8 cellular contexts compared by ENCODE assay signal in genomic region chr10:80500572-80501380, GRCh38. TPM values are rescaled to one million over a fixed set of nuclear protein-coding genes. Genes with fewer than 3 reads are reported as not detected.
A peak's percentile ranks its signal among the peaks of the same experiment; 100 is the strongest.
DNase-seq lines count a peak whose midpoint lies in the region; ATAC-seq, FAIRE-seq and TF ChIP-seq lines count a peak whose summit lies in the region.

No MANE protein-coding gene starts in this region.

- no peak for TF ChIP-seq POLR2A in GM12892 (IDR thresholded peaks at IDR 0.05; ENCODE audit: low read depth, low read length)

- peak; percentile 80 for ATAC-seq in GM18502 (IDR thresholded peaks at IDR 0.05; ENCODE audit: poor library complexity, unreplicated experiment)
- ATAC-seq in HG02840 (IDR thresholded peaks at IDR 0.05; ENCODE audit: low FRiP score, unreplicated experiment) = peak; percentile 61

- peak; percentile 55 for DNase-seq in activated T-cell treated with anti-CD3 and anti-CD28 coated beads, Interleukin-2, amount 50 U/mL, for 1 hour
- DNase-seq in glutamatergic neuron = peak; percentile 49
- peak; percentile 58 for DNase-seq in stimulated activated CD8-positive, alpha-beta memory T cell treated with anti-CD3 and anti-CD28 coated beads, Interleukin-4, amount 100 ng/mL, for 48 hours
- no peak for DNase-seq in SW 1271 (lab: John Stamatoyannopoulos, UW)
- DNase-seq in iPS-NIHi7 (ENCODE audit: extremely low spot score) = no peak
- no peak for DNase-seq in GM12892 (ENCODE audit: insufficient read length)

- H3K27me3 Mint-ChIP-seq in glutamatergic neuron (ENCODE audit: unreplicated experiment) = peaks cover 12% of the 10 kb centered on the region

- FAIRE-seq in GM12892 (lab: Jason Lieb, UNC) = no peak

- TF ChIP-seq CTCF in glutamatergic neuron (IDR thresholded peaks at IDR 0.05; ENCODE audit: partially characterized antibody, unreplicated experiment) = no peak

- peak overlapping the region; percentile 88 for H3K27ac Mint-ChIP-seq in glutamatergic neuron (ENCODE audit: unreplicated experiment)

- H3K9me3 Mint-ChIP-seq in glutamatergic neuron (ENCODE audit: unreplicated experiment) = peaks cover 21% of the 10 kb centered on the region

- peak overlapping the region; percentile 49 for H3K4me3 Mint-ChIP-seq in glutamatergic neuron (ENCODE audit: unreplicated experiment)

- peaks cover 25% of the 10 kb centered on the region for H3K36me3 Mint-ChIP-seq in glutamatergic neuron (ENCODE audit: unreplicated experiment)

- H3K4me1 Mint-ChIP-seq in glutamatergic neuron (ENCODE audit: low read depth, unreplicated experiment) = peaks cover 56% of the 10 kb centered on the region

RNA-seq across cellular contexts. Expression of gene SH2D4B, which starts 36.9 kb away (rescaled TPM):
- total RNA-seq in glutamatergic neuron (ENCODE audit: unreplicated experiment) = 0.12 TPM
- 0.13 TPM for polyA plus RNA-seq in GM12892 (2012; ENCODE audit: missing spikeins)

RNA-seq across cellular contexts. Expression of gene TSPAN14, which starts 46.7 kb away (rescaled TPM):
- 141 TPM for total RNA-seq in glutamatergic neuron (ENCODE audit: unreplicated experiment)
- polyA plus RNA-seq in GM12892 (2012; ENCODE audit: missing spikeins) = 12.1 TPM

Comparison
In these comparisons a context has a peak if more than half of its experiments do, and no peak if none do; other contexts are left out.
1. DNase-seq: peak in activated T-cell treated with anti-CD3 and anti-CD28 coated beads, Interleukin-2, amount 50 U/mL, for 1 hour (single experiment), glutamatergic neuron (single experiment) and stimulated activated CD8-positive, alpha-beta memory T cell treated with anti-CD3 and anti-CD28 coated beads, Interleukin-4, amount 100 ng/mL, for 48 hours (single experiment); none in SW 1271 (0 of 2), iPS-NIHi7 (single experiment) and GM12892 (single experiment).